3 cellular contexts compared by ENCODE assay signal in genomic region chr6:131453803-131454202, GRCh38.
"Had no signal": no experiment of that assay in that cellular context is flagged by ENCODE, and none has a peak within 500 bp of the region (broad histone marks: within the 10 kb centered on the region; RNA-seq: fewer than 3 reads in every experiment).

No MANE protein-coding gene starts in this region.

- H3K4me3 ChIP-seq: GM12878 had no signal

- DNase-seq: GDM1, GF-D8 had no signal
